ENCODE assay signal across 10 cellular contexts in genomic region chr5:150641826-150642566, GRCh38. TPM values are rescaled to one million over a fixed set of nuclear protein-coding genes. Genes with fewer than 3 reads are reported as not detected.
DNase-seq lines count a peak whose midpoint lies in the region; ATAC-seq, FAIRE-seq and TF ChIP-seq lines count a peak whose summit lies in the region.
"Had no signal": no experiment of that assay in that cellular context is flagged by ENCODE, and none has a peak within 500 bp of the region (broad histone marks: within the 10 kb centered on the region; RNA-seq: fewer than 3 reads in every experiment).

No MANE protein-coding gene starts in this region.

- H3K9me2 ChIP-seq in GM23248 (ENCODE audit: insufficient read depth) (no peaks in the 10 kb centered on the region), Karpas-422 (replicated peaks; ENCODE audit: insufficient read depth, low read length) (no peaks in the 10 kb centered on the region), GM23338 (ENCODE audit: insufficient read depth) (no peaks in the 10 kb centered on the region)

- 57 to 58% methylated on average over 5 of the region's 5 CpGs for WGBS in GM23248 (ENCODE audit: low coverage in 1 of 2, low lambda C conversion rate in 2 of 2, missing lambda C conversion rate in 2 of 2), 2 experiments
- 10% methylated on average over 4 of the region's 5 CpGs for WGBS in HepG2 (ENCODE audit: low lambda C conversion rate)

- H3F3A ChIP-seq in GM23248 (ENCODE audit: insufficient read depth) (peaks cover 38% of the 10 kb centered on the region), GM23338 (replicated peaks; ENCODE audit: low read depth) (no peaks in the 10 kb centered on the region)

- H3K27me3 Mint-ChIP-seq in GM23338 (ENCODE audit: insufficient read depth, low read depth, poor library complexity), result peaks cover 6% of the 10 kb centered on the region

- H3K27me3 ChIP-seq in GM23248 (replicated peaks; ENCODE audit: insufficient read depth), result no peaks in the 10 kb centered on the region
- H3K27me3 ChIP-seq in brain microvascular endothelial cell (replicated peaks), result no peaks in the 10 kb centered on the region
- 0 out of 5 replicates have a peak, but pooled peaks cover 0 to 3% of the 10 kb centered on the region in 2 experiments for H3K27me3 ChIP-seq in HepG2 (ENCODE audit: control insufficient read depth in 1 of 2, insufficient read depth in 2 of 2, low read length in 2 of 2)
- no peaks in the 10 kb centered on the region for H3K27me3 ChIP-seq in Karpas-422 (ENCODE audit: low read length)
- H3K27me3 ChIP-seq in GM23338 (ENCODE audit: insufficient read depth), result no peaks in the 10 kb centered on the region

- peaks cover 73% of the 10 kb centered on the region for H3K4me1 ChIP-seq in GM23248 (ENCODE audit: insufficient read depth)
- H3K4me1 ChIP-seq in HepG2 (ENCODE audit: insufficient read depth, low read length), result peaks cover 81% of the 10 kb centered on the region
- H3K4me1 ChIP-seq in Karpas-422 (ENCODE audit: low read length), result no peaks in the 10 kb centered on the region
- peaks cover 7% of the 10 kb centered on the region; the same call in 1 of the 2 replicates for H3K4me1 ChIP-seq in GM23338 (ENCODE audit: insufficient read depth)

- H3K4me1 Mint-ChIP-seq in GM23338, result peaks cover 41% of the 10 kb centered on the region
- H3K4me1 Mint-ChIP-seq: stimulated activated naive CD8-positive, alpha-beta T cell treated with anti-CD3 and anti-CD28 coated beads, Interleukin-15, amount 100 ng/mL, for 72 hours had no signal

- no peak overlapping the region for H3K27ac Mint-ChIP-seq in GM23338
- H3K27ac Mint-ChIP-seq: stimulated activated naive CD8-positive, alpha-beta T cell treated with anti-CD3 and anti-CD28 coated beads, Interleukin-15, amount 100 ng/mL, for 72 hours had no signal

- in situ Hi-C loops in GM23248 (cut with MboI), result loop anchor here (10.0 kb wide), 1 partner anchor 177 kb away; no protein-coding TSS in a partner anchor
- in situ Hi-C loops in brain microvascular endothelial cell (cut with HindIII; ENCODE audit: low pct_ligation_motif_present, low sequenced_read_pairs), result no loop called here
- in situ Hi-C loops in HepG2 (cut with HindIII; ENCODE audit: extremely low pct_ligation_motif_present, low pct_unique_long_range_greater_than_20kb), result loop anchor here (5.0 kb wide), 1 partner anchor 60 kb away; no protein-coding TSS in a partner anchor

- no peaks in the 10 kb centered on the region for H3K9me3 Mint-ChIP-seq in GM23338
- H3K9me3 Mint-ChIP-seq: stimulated activated naive CD8-positive, alpha-beta T cell treated with anti-CD3 and anti-CD28 coated beads, Interleukin-15, amount 100 ng/mL, for 72 hours had no signal

- no TSS peak for BruUV-seq in HepG2 (replicated peaks; lab: Mats Ljungman, UMichigan)

- H3K79me2 ChIP-seq in GM23248 (ENCODE audit: insufficient read depth) (peaks cover 29% of the 10 kb centered on the region), HepG2 (ENCODE audit: insufficient read depth, low read length) (no peaks in the 10 kb centered on the region), Karpas-422 (ENCODE audit: low read length) (no peaks in the 10 kb centered on the region), GM23338 (replicated peaks; ENCODE audit: insufficient read depth) (no peaks in the 10 kb centered on the region)

- peak overlapping the region; percentile 47 for H3K4me3 ChIP-seq in GM23248
- H3K4me3 ChIP-seq in brain microvascular endothelial cell (ENCODE audit: low read depth, low read length), result peak overlapping the region; percentile 49
- H3K4me3 ChIP-seq in HepG2 (replicated peaks in 1 of 3; ENCODE audit: insufficient read depth in 1 of 3, low read depth in 2 of 3, low read length in 3 of 3), result no peak overlapping the region
- peak overlapping the region in 1 of 7 experiments; percentile 1 for H3K4me3 ChIP-seq in skin epidermis
- H3K4me3 ChIP-seq in Karpas-422 (ENCODE audit: low read length), result no peak overlapping the region
- no peak overlapping the region for H3K4me3 ChIP-seq in GM23338

- TF ChIP-seq POLR2A in HepG2 (IDR thresholded peaks at IDR 0.05; ENCODE audit: insufficient read depth in 1 of 2, low read depth in 2 of 2, low read length in 2 of 2), result no peak

- intact Hi-C loops in HepG2 (cut with micrococcal nuclease; ENCODE audit: unreplicated experiment), result loop anchor here (5.0 kb wide), 1 partner anchor 310 kb away; no protein-coding TSS in a partner anchor

- H3K27ac ChIP-seq in GM23248 (peak overlapping the region; percentile 89), brain microvascular endothelial cell (peak overlapping the region; percentile 87), HepG2 (ENCODE audit: extremely low read length, insufficient read depth, low read length) (no peak overlapping the region), skin epidermis (peak overlapping the region in 17 of 21 experiments; percentile 2 to 88 (median 78)), Karpas-422 (ENCODE audit: low read length) (no peak overlapping the region), GM23338 (ENCODE audit: low read depth) (no peak overlapping the region)

- peak; percentile 38 for DNase-seq in GM23248
- DNase-seq in brain microvascular endothelial cell, result no peak
- no peak for DNase-seq in HepG2 (ENCODE audit: low spot score)
- DNase-seq in Karpas-422, result no peak
- no peak for DNase-seq in DMS53 (lab: John Stamatoyannopoulos, UW)
- DNase-seq in GM23338 (ENCODE audit: low spot score), result no peak
- DNase-seq: activated T-cell treated with anti-CD3 and anti-CD28 coated beads, Interleukin-2, amount 50 U/mL, for 1 hour; stimulated activated naive CD8-positive, alpha-beta T cell treated with anti-CD3 and anti-CD28 coated beads, Interleukin-15, amount 100 ng/mL, for 72 hours had no signal

- H3K4me2 ChIP-seq in GM23248 (ENCODE audit: unreplicated experiment) (peak overlapping the region; percentile 71), HepG2 (ENCODE audit: low read depth, low read length) (no peak overlapping the region), Karpas-422 (ENCODE audit: low read depth, low read length, poor library complexity, severe bottlenecking) (no peak overlapping the region), GM23338 (no peak overlapping the region)

- no peaks in the 10 kb centered on the region; the same call in 2 of the 3 replicates for H3K36me3 Mint-ChIP-seq in GM23338 (ENCODE audit: low read depth)

- FAIRE-seq in HepG2 (lab: Jason Lieb, UNC), result no peak

- H3K9me3 ChIP-seq in GM23248 (ENCODE audit: low read depth) (no peaks in the 10 kb centered on the region), HepG2 (ENCODE audit: low read length) (no peaks in the 10 kb centered on the region), Karpas-422 (ENCODE audit: low read length) (no peaks in the 10 kb centered on the region)

- no peak for ATAC-seq in HepG2
- ATAC-seq in GM19397 (IDR thresholded peaks at IDR 0.05; ENCODE audit: unreplicated experiment), result no peak
- no peak for ATAC-seq in GM23338
- ATAC-seq: stimulated activated naive CD8-positive, alpha-beta T cell treated with anti-CD3 and anti-CD28 coated beads, Interleukin-15, amount 100 ng/mL, for 72 hours had no signal

- CTCF ChIA-PET in HepG2 (lab: Yijun Ruan, JAX; ENCODE audit: low intra/inter-chr PET ratio, low total read pairs), result no interaction called here

- H4K20me1 ChIP-seq in GM23248 (ENCODE audit: insufficient read depth), result no peaks in the 10 kb centered on the region
- H4K20me1 ChIP-seq in HepG2 (ENCODE audit: insufficient read depth, low read length), result no peaks in the 10 kb centered on the region
- H4K20me1 ChIP-seq in Karpas-422 (ENCODE audit: insufficient read depth, low read depth, low read length), result no peaks in the 10 kb centered on the region
- no peaks in the 10 kb centered on the region for H4K20me1 ChIP-seq in GM23338 (replicated peaks; ENCODE audit: insufficient read depth)

- H2AFZ ChIP-seq in GM23248, result no peak overlapping the region
- H2AFZ ChIP-seq in HepG2 (ENCODE audit: low read length), result no peak overlapping the region
- H2AFZ ChIP-seq in Karpas-422 (ENCODE audit: low read length), result no peak overlapping the region
- H2AFZ ChIP-seq in GM23338, result no peak overlapping the region

- no peak overlapping the region for H3K4me3 Mint-ChIP-seq in GM23338
- H3K4me3 Mint-ChIP-seq: stimulated activated naive CD8-positive, alpha-beta T cell treated with anti-CD3 and anti-CD28 coated beads, Interleukin-15, amount 100 ng/mL, for 72 hours had no signal

- TF ChIP-seq RAD21 in HepG2 (CRISPR knock-in tag; IDR thresholded peaks at IDR 0.05), result no peak

- POLR2A ChIA-PET in HepG2 (lab: Yijun Ruan, JAX), result interaction anchor here (1.1 kb wide), 2 partner anchors 59 to 192 kb away, joined by 4 to 5 read pairs; partner anchors contain the start of gene RPS14

- TF ChIP-seq EP300 in HepG2 (IDR thresholded peaks at IDR 0.05; ENCODE audit: low read depth in 2 of 2, low read length in 2 of 2) (no peak), HepG2 (CRISPR knock-in tag; IDR thresholded peaks at IDR 0.05; ENCODE audit: borderline replicate concordance) (no peak)

- H3K36me3 ChIP-seq in GM23248 (ENCODE audit: low read depth) (no peaks in the 10 kb centered on the region), brain microvascular endothelial cell (replicated peaks) (no peaks in the 10 kb centered on the region), HepG2 (replicated peaks in 1 of 2; ENCODE audit: control insufficient read depth in 1 of 2, insufficient read depth in 2 of 2, low read length in 2 of 2) (no peaks in the 10 kb centered on the region), Karpas-422 (ENCODE audit: insufficient read depth, low read length) (no peaks in the 10 kb centered on the region), GM23338 (ENCODE audit: insufficient read depth) (no peaks in the 10 kb centered on the region)

- H3K9ac ChIP-seq in GM23248 (peak overlapping the region; percentile 66), HepG2 (ENCODE audit: insufficient read depth, low read depth, low read length) (no peak overlapping the region), Karpas-422 (ENCODE audit: low read length) (no peak overlapping the region)

- TF ChIP-seq CTCF in brain microvascular endothelial cell (IDR thresholded peaks at IDR 0.05; ENCODE audit: low read depth, low read length, missing control alignments) (no peak), HepG2 (CRISPR knock-in tag; IDR thresholded peaks at IDR 0.05) (no peak), GM23338 (conservative IDR thresholded peaks at IDR 0.05; ENCODE audit: low read depth in 2 of 2) (no peak)

RNA-seq across cellular contexts. Expression of gene SYNPO, which starts 1.5 kb away (rescaled TPM):
- 6.1 and 7.7 TPM in 2 replicates for total RNA-seq in GM23248 (2014; rRNA removed; shearing (Covaris generic))
- polyA plus RNA-seq in GM23248 (2016; fragmentation: Nextera tagmentation; extraction: Ambion mirVana) (5.6 and 6.3 TPM in 2 replicates), HepG2 (2011; rRNA removed) (0.05 and 0.30 TPM in 2 replicates), GM23338 (2016; fragmentation: Nextera tagmentation; extraction: Ambion mirVana) (0.16 and 0.38 TPM in 2 replicates)
- 0.09 and 0.22 TPM in 2 replicates for total RNA-seq in HepG2 (2016; rRNA removed; fragmentation: Illumina TruSeq; extraction: Trizol)
- under 0.01 TPM in 1 of 2 replicates, not detected in the other for total RNA-seq in HepG2 (2016; cell fraction: cytosol; rRNA removed; fragmentation: Illumina TruSeq; extraction: Trizol; ENCODE audit: low read depth)
- total RNA-seq in HepG2 (2016; cell fraction: insoluble cytoplasmic fraction; rRNA removed; fragmentation: Illumina TruSeq; extraction: Trizol), result 0.04 and 0.09 TPM in 2 replicates
- 0.10 and 0.12 TPM in 2 replicates for total RNA-seq in HepG2 (2016; cell fraction: membrane; rRNA removed; fragmentation: Illumina TruSeq; extraction: Trizol)
- 0.16 and 0.25 TPM in 2 replicates for total RNA-seq in HepG2 (2016; cell fraction: nucleus; rRNA removed; fragmentation: Illumina TruSeq; extraction: Trizol)
- polyA plus RNA-seq in HepG2 (2011; cell fraction: cytosol; rRNA removed), result 0.04 and 0.07 TPM in 2 replicates
- polyA plus RNA-seq in HepG2 (2011; cell fraction: nucleus; rRNA removed), result 0.33 and 0.42 TPM in 2 replicates
- 0.07 and 0.19 TPM in 2 replicates for polyA plus RNA-seq in HepG2 (2012)
- 0.02 and 0.03 TPM in 2 replicates for polyA plus RNA-seq in HepG2 (2016; cell fraction: cytosol; fragmentation: Illumina TruSeq; extraction: Trizol; ENCODE audit: low read depth)
- 0.15 and 0.20 TPM in 2 replicates for polyA plus RNA-seq in HepG2 (2016; cell fraction: insoluble cytoplasmic fraction; fragmentation: Illumina TruSeq; extraction: Trizol; ENCODE audit: low read depth)
- polyA plus RNA-seq in HepG2 (2016; cell fraction: membrane; fragmentation: Illumina TruSeq; extraction: Trizol; ENCODE audit: low read depth), result 0.03 and 0.05 TPM in 2 replicates
- 0.30 and 0.49 TPM in 2 replicates for polyA plus RNA-seq in HepG2 (2016; cell fraction: nucleus; fragmentation: Illumina TruSeq; extraction: Trizol; ENCODE audit: insufficient read depth, low read depth)
- polyA minus RNA-seq in HepG2 (2011; rRNA and poly(A)+ RNA removed; ENCODE audit: low replicate concordance), result 0.46 and 18.5 TPM in 2 replicates
- 0.30 and 0.70 TPM in 2 replicates for polyA minus RNA-seq in HepG2 (2011; cell fraction: cytosol; rRNA and poly(A)+ RNA removed)
- polyA minus RNA-seq in HepG2 (2011; cell fraction: nucleus; rRNA and poly(A)+ RNA removed), result 0.39 and 0.62 TPM in 2 replicates
- total RNA-seq in Karpas-422 (2014; rRNA removed; shearing (Covaris generic); ENCODE audit: low replicate concordance), result not detected in 2 replicates
- total RNA-seq in GM23338 (2014; rRNA removed; shearing (Covaris generic)), result 1.3 and 3.0 TPM in 2 replicates

RNA-seq across cellular contexts. Expression of gene MYOZ3, which starts 19.1 kb away (rescaled TPM):
- total RNA-seq in GM23248 (2014; rRNA removed; shearing (Covaris generic)), result 0.13 and 0.32 TPM in 2 replicates
- polyA plus RNA-seq in GM23248 (2016; fragmentation: Nextera tagmentation; extraction: Ambion mirVana) (0.18 and 0.71 TPM in 2 replicates), HepG2 (2011; rRNA removed) (0.05 TPM in 1 of 2 replicates, not detected in the other), GM23338 (2016; fragmentation: Nextera tagmentation; extraction: Ambion mirVana) (10.9 and 12.7 TPM in 2 replicates)
- total RNA-seq in HepG2 (2016; rRNA removed; fragmentation: Illumina TruSeq; extraction: Trizol), result not detected in 2 replicates
- total RNA-seq in HepG2 (2016; cell fraction: cytosol; rRNA removed; fragmentation: Illumina TruSeq; extraction: Trizol; ENCODE audit: low read depth), result not detected in 2 replicates
- total RNA-seq in HepG2 (2016; cell fraction: insoluble cytoplasmic fraction; rRNA removed; fragmentation: Illumina TruSeq; extraction: Trizol), result not detected in 2 replicates
- not detected in 2 replicates for total RNA-seq in HepG2 (2016; cell fraction: membrane; rRNA removed; fragmentation: Illumina TruSeq; extraction: Trizol)
- not detected in 2 replicates for total RNA-seq in HepG2 (2016; cell fraction: nucleus; rRNA removed; fragmentation: Illumina TruSeq; extraction: Trizol)
- not detected in 2 replicates for polyA plus RNA-seq in HepG2 (2011; cell fraction: cytosol; rRNA removed)
- polyA plus RNA-seq in HepG2 (2011; cell fraction: nucleus; rRNA removed), result not detected in 2 replicates
- 0.05 TPM in 1 of 2 replicates, not detected in the other for polyA plus RNA-seq in HepG2 (2012)
- not detected in 2 replicates for polyA plus RNA-seq in HepG2 (2016; cell fraction: cytosol; fragmentation: Illumina TruSeq; extraction: Trizol; ENCODE audit: low read depth)
- polyA plus RNA-seq in HepG2 (2016; cell fraction: insoluble cytoplasmic fraction; fragmentation: Illumina TruSeq; extraction: Trizol; ENCODE audit: low read depth), result not detected in 2 replicates
- not detected in 2 replicates for polyA plus RNA-seq in HepG2 (2016; cell fraction: membrane; fragmentation: Illumina TruSeq; extraction: Trizol; ENCODE audit: low read depth)
- polyA plus RNA-seq in HepG2 (2016; cell fraction: nucleus; fragmentation: Illumina TruSeq; extraction: Trizol; ENCODE audit: insufficient read depth, low read depth), result not detected in 2 replicates
- 0.05 TPM in 1 of 2 replicates, not detected in the other for polyA minus RNA-seq in HepG2 (2011; rRNA and poly(A)+ RNA removed; ENCODE audit: low replicate concordance)
- polyA minus RNA-seq in HepG2 (2011; cell fraction: cytosol; rRNA and poly(A)+ RNA removed), result not detected in 2 replicates
- polyA minus RNA-seq in HepG2 (2011; cell fraction: nucleus; rRNA and poly(A)+ RNA removed), result not detected in 2 replicates
- total RNA-seq in Karpas-422 (2014; rRNA removed; shearing (Covaris generic); ENCODE audit: low replicate concordance), result not detected in 2 replicates
- 13.8 and 26.4 TPM in 2 replicates for total RNA-seq in GM23338 (2014; rRNA removed; shearing (Covaris generic))

RNA-seq across cellular contexts. Expression of gene RBM22, which starts 58.9 kb away (rescaled TPM):
- total RNA-seq in GM23248 (2014; rRNA removed; shearing (Covaris generic)), result 24.6 and 25.8 TPM in 2 replicates
- 35.5 and 36.7 TPM in 2 replicates for polyA plus RNA-seq in GM23248 (2016; fragmentation: Nextera tagmentation; extraction: Ambion mirVana)
- 27.7 and 28.3 TPM in 2 replicates for total RNA-seq in HepG2 (2016; rRNA removed; fragmentation: Illumina TruSeq; extraction: Trizol)
- 5.7 and 6.4 TPM in 2 replicates for total RNA-seq in HepG2 (2016; cell fraction: cytosol; rRNA removed; fragmentation: Illumina TruSeq; extraction: Trizol; ENCODE audit: low read depth)
- total RNA-seq in HepG2 (2016; cell fraction: insoluble cytoplasmic fraction; rRNA removed; fragmentation: Illumina TruSeq; extraction: Trizol), result 23.8 and 26.3 TPM in 2 replicates
- total RNA-seq in HepG2 (2016; cell fraction: membrane; rRNA removed; fragmentation: Illumina TruSeq; extraction: Trizol), result 11.5 and 11.9 TPM in 2 replicates
- 27.4 and 28.2 TPM in 2 replicates for total RNA-seq in HepG2 (2016; cell fraction: nucleus; rRNA removed; fragmentation: Illumina TruSeq; extraction: Trizol)
- 27.3 and 35.0 TPM in 2 replicates for polyA plus RNA-seq in HepG2 (2011; rRNA removed)
- polyA plus RNA-seq in HepG2 (2011; cell fraction: cytosol; rRNA removed), result 12.7 and 16.9 TPM in 2 replicates
- polyA plus RNA-seq in HepG2 (2011; cell fraction: nucleus; rRNA removed), result 42.7 and 44.5 TPM in 2 replicates
- 25.4 and 28.8 TPM in 2 replicates for polyA plus RNA-seq in HepG2 (2012)
- 2.7 and 3.2 TPM in 2 replicates for polyA plus RNA-seq in HepG2 (2016; cell fraction: cytosol; fragmentation: Illumina TruSeq; extraction: Trizol; ENCODE audit: low read depth)
- polyA plus RNA-seq in HepG2 (2016; cell fraction: insoluble cytoplasmic fraction; fragmentation: Illumina TruSeq; extraction: Trizol; ENCODE audit: low read depth), result 34.5 and 39.1 TPM in 2 replicates
- polyA plus RNA-seq in HepG2 (2016; cell fraction: membrane; fragmentation: Illumina TruSeq; extraction: Trizol; ENCODE audit: low read depth), result 7.7 and 9.1 TPM in 2 replicates
- 43.5 and 48.3 TPM in 2 replicates for polyA plus RNA-seq in HepG2 (2016; cell fraction: nucleus; fragmentation: Illumina TruSeq; extraction: Trizol; ENCODE audit: insufficient read depth, low read depth)
- 9.8 and 27.6 TPM in 2 replicates for polyA minus RNA-seq in HepG2 (2011; rRNA and poly(A)+ RNA removed; ENCODE audit: low replicate concordance)
- polyA minus RNA-seq in HepG2 (2011; cell fraction: cytosol; rRNA and poly(A)+ RNA removed), result 12.1 and 16.2 TPM in 2 replicates
- 43.9 and 49.9 TPM in 2 replicates for polyA minus RNA-seq in HepG2 (2011; cell fraction: nucleus; rRNA and poly(A)+ RNA removed)
- total RNA-seq in Karpas-422 (2014; rRNA removed; shearing (Covaris generic); ENCODE audit: low replicate concordance), result 35.9 and 53.2 TPM in 2 replicates
- 30.7 and 32.3 TPM in 2 replicates for total RNA-seq in GM23338 (2014; rRNA removed; shearing (Covaris generic))
- polyA plus RNA-seq in GM23338 (2016; fragmentation: Nextera tagmentation; extraction: Ambion mirVana), result 20.3 and 23.4 TPM in 2 replicates

Comparison
In these comparisons a context has a peak if more than half of its experiments do, and no peak if none do; other contexts are left out.
1. H3K27ac ChIP-seq: peak in GM23248 (single experiment), brain microvascular endothelial cell (single experiment) and skin epidermis (17 of 21); none in HepG2 (single experiment), Karpas-422 (single experiment) and GM23338 (single experiment).
2. H3K4me3 ChIP-seq: peak in GM23248 (single experiment) and brain microvascular endothelial cell (single experiment); none in HepG2 (0 of 3), Karpas-422 (single experiment) and GM23338 (single experiment).
3. RNA of gene MYOZ3, which starts 19.1 kb away (total RNA-seq): 13.8 to 26.4 TPM in GM23338; 0.13 to 0.32 TPM in GM23248, not detected in HepG2 and not detected in Karpas-422; every median in the first group is over 10 times any median in the second.